Comparison of ENCODE assay signal across 23 cellular contexts in genomic region chr12:74429535-74429934, GRCh38.
"Had no signal": no experiment of that assay in that cellular context is flagged by ENCODE, and none has a peak within 500 bp of the region (broad histone marks: within the 10 kb centered on the region; RNA-seq: fewer than 3 reads in every experiment).

No MANE protein-coding gene starts in this region.

- H3K36me3 ChIP-seq: colonic mucosa, esophagus muscularis mucosa, esophagus squamous epithelium, gastrocnemius medialis, gastroesophageal sphincter, heart left ventricle, heart right ventricle had no signal

- H3K27ac ChIP-seq: colonic mucosa, coronary artery, dorsolateral prefrontal cortex, epithelial cell of prostate, esophagus muscularis mucosa, esophagus squamous epithelium, foreskin keratinocyte, gastrocnemius medialis, gastroesophageal sphincter, heart left ventricle, heart right ventricle had no signal

- DNase-seq: colonic mucosa; cortex of kidney; dermis blood vessel endothelial cell; dorsolateral prefrontal cortex; effector CD4-positive, alpha-beta T cell; effector CD8-positive, alpha-beta T cell; effector memory CD4-positive, alpha-beta T cell; effector memory CD8-positive, alpha-beta T cell; endodermal cell; erythroblast; esophagus squamous epithelium; foreskin fibroblast; foreskin keratinocyte; foreskin melanocyte; gastrocnemius medialis; glutamatergic neuron; head of caudate nucleus; heart left ventricle; heart right ventricle had no signal

- H3K27me3 ChIP-seq: colonic mucosa, dorsolateral prefrontal cortex, esophagus muscularis mucosa, esophagus squamous epithelium, foreskin keratinocyte, gastrocnemius medialis, gastroesophageal sphincter, heart left ventricle, heart right ventricle had no signal

- H3K4me3 ChIP-seq: colonic mucosa, coronary artery, dorsolateral prefrontal cortex, esophagus muscularis mucosa, esophagus squamous epithelium, gastrocnemius medialis, gastroesophageal sphincter, heart left ventricle, heart right ventricle had no signal

- H3K9me3 ChIP-seq: colonic mucosa, esophagus muscularis mucosa, esophagus squamous epithelium, gastrocnemius medialis, gastroesophageal sphincter, heart left ventricle, heart right ventricle had no signal
